ENCODE assay signal across 22 cellular contexts in genomic region chr10:72240371-72240770, GRCh38.
"Had no signal": no experiment of that assay in that cellular context is flagged by ENCODE, and none has a peak within 500 bp of the region (broad histone marks: within the 10 kb centered on the region; RNA-seq: fewer than 3 reads in every experiment).

No MANE protein-coding gene starts in this region.

- DNase-seq: effector CD4-positive, alpha-beta T cell; mesenchymal stem cell; midbrain; naive thymus-derived CD4-positive, alpha-beta T cell; psoas muscle; right cardiac atrium; sigmoid colon; stimulated activated CD4-positive, alpha-beta T cell treated with anti-CD3 and anti-CD28 coated beads, Interleukin-4, amount 100 ng/mL, for 4 hours; stimulated activated naive CD8-positive, alpha-beta T cell treated with anti-CD3 and anti-CD28 coated beads, Interleukin-15, Interleukin-2, amounts not matched to agents 100 U/mL and 50 U/mL, for 24 hours; substantia nigra; testis; tibial artery had no signal

- H3K4me3 ChIP-seq: dorsolateral prefrontal cortex, neural progenitor cell, psoas muscle, sigmoid colon, testis, tibial artery had no signal

- H3K27me3 Mint-ChIP-seq: naive thymus-derived CD4-positive, alpha-beta T cell; stimulated activated memory B cell treated with anti-CD40 and anti-IgM and Interleukin-4, amounts not matched to agents 10 μg/mL and 1 μg/mL and 100 μg/mL, for 72 hours; type B pancreatic cell had no signal

- ATAC-seq: naive thymus-derived CD4-positive, alpha-beta T cell; psoas muscle; right cardiac atrium; stimulated activated memory B cell treated with anti-CD40 and anti-IgM and Interleukin-4, amounts not matched to agents 10 μg/mL and 1 μg/mL and 100 μg/mL, for 72 hours; stimulated activated naive CD8-positive, alpha-beta T cell treated with anti-CD3 and anti-CD28 coated beads, Interleukin-15, Interleukin-2, amounts not matched to agents 100 U/mL and 50 U/mL, for 24 hours had no signal

- H3K4me1 ChIP-seq: neural progenitor cell had no signal

- H3K4me3 Mint-ChIP-seq: nephron; neural progenitor cell; stimulated activated memory B cell treated with anti-CD40 and anti-IgM and Interleukin-4, amounts not matched to agents 10 μg/mL and 1 μg/mL and 100 μg/mL, for 72 hours; type B pancreatic cell had no signal

- FAIRE-seq: colon, frontal cortex, keratinocyte, urothelium cell line had no signal

- H3K9ac ChIP-seq: neural progenitor cell, parathyroid adenoma had no signal

- H3K27me3 ChIP-seq: dorsolateral prefrontal cortex, neural progenitor cell, sigmoid colon, testis, tibial artery had no signal

- H2AFZ ChIP-seq: neural progenitor cell, parathyroid adenoma had no signal

- H3K36me3 ChIP-seq: neural progenitor cell had no signal

- H3K4me2 ChIP-seq: neural progenitor cell had no signal

- H3K9me3 ChIP-seq: psoas muscle, sigmoid colon, testis, tibial artery had no signal

- H3K27ac ChIP-seq: neural progenitor cell, sigmoid colon had no signal

- H3K9me3 Mint-ChIP-seq: nephron; neural progenitor cell; stimulated activated memory B cell treated with anti-CD40 and anti-IgM and Interleukin-4, amounts not matched to agents 10 μg/mL and 1 μg/mL and 100 μg/mL, for 72 hours; type B pancreatic cell had no signal
